ENCODE assay signal across 26 cellular contexts in the genomic region with DNA sequence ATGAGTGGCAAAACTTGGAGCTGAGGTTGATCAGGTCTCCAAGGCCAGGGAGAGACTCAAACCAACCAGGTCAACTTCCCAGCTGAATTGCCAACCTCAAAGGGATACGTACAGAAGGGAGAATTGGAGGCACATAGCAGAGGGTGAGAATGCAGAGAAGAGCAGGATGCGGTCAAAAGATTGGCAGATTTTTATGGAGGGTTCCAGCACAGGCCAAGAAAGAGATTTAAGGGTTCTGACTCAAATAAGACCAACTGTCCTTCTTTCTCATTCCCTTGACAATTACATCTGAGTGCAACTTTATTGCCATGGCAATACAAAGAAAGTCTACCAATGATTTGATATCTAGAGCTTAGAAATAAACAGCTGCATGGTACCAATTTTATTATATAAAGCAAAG. TPM values are rescaled to one million over a fixed set of nuclear protein-coding genes. Genes with fewer than 3 reads are reported as not detected.
"Had no signal": no experiment of that assay in that cellular context is flagged by ENCODE, and none has a peak within 500 bp of the region (broad histone marks: within the 10 kb centered on the region; RNA-seq: fewer than 3 reads in every experiment).

No MANE protein-coding gene starts in this region.

- ATAC-seq: activated CD4-positive, CD25-positive, alpha-beta regulatory T cell treated with anti-CD3 and anti-CD28 coated beads, Interleukin-2, amount 50 U/mL, for 24 hours; activated CD8-positive, alpha-beta T cell treated with anti-CD3 and anti-CD28 coated beads for 36 hours; activated T-cell treated with anti-CD3 and anti-CD28 coated beads, Interleukin-2, amount 50 U/mL, for 72 hours; SK-N-SH treated with all-trans-retinoic acid at 6 μM for 48 hours had no signal

- H3K9me3 ChIP-seq: Peyer's patch, SJSA1 had no signal

- H3K27me3 ChIP-seq: Peyer's patch, SJSA1 had no signal

- H3K36me3 ChIP-seq: Peyer's patch, SJSA1 had no signal

- DNase-seq: activated CD4-positive, alpha-beta T cell treated with anti-CD3 and anti-CD28 coated beads for 4 hours; activated CD8-positive, alpha-beta memory T cell treated with anti-CD3 and anti-CD28 coated beads, Interleukin-2, amount 50 U/mL, for 4 hours; activated CD8-positive, alpha-beta T cell treated with anti-CD3 and anti-CD28 coated beads for 36 hours; activated gamma-delta T cell treated with Interleukin-2 at 50 U/mL for 16 hours; activated naive CD4-positive, alpha-beta T cell treated with anti-CD3 and anti-CD28 coated beads, Interleukin-2, amount 10 ng/mL, durations not matched to agents 7 days and 5 days; activated naive CD8-positive, alpha-beta T cell treated with anti-CD3 and anti-CD28 coated beads for 36 hours; activated T-cell treated with anti-CD3 and anti-CD28 coated beads, Interleukin-2, amount 50 U/mL, for 72 hours; cerebellar nuclear complex; MM.1S; NCI-H1105; NCI-H1436; NCI-H1694 treated with DMSO at 0.1 percent for 48 hours; NCI-H2081; NCI-H226; NCI-H526; NCI-H82; Peyer's patch; SHP77; SW 1271 had no signal

- H3K27ac ChIP-seq: Peyer's patch, SJSA1 had no signal

- H3K4me1 ChIP-seq: Peyer's patch had no signal

- H3K4me3 ChIP-seq: Peyer's patch, SJSA1 had no signal

- FAIRE-seq: colon had no signal

RNA-seq across cellular contexts. Expression of gene GREM1, which starts 43.1 kb away (rescaled TPM):
- total RNA-seq: activated CD8-positive, alpha-beta T cell treated with anti-CD3 and anti-CD28 coated beads for 36 hours; activated naive CD8-positive, alpha-beta T cell treated with anti-CD3 and anti-CD28 coated beads for 36 hours; activated T-helper 2 cell treated with anti-CD3 and anti-CD28 coated beads, Interferon-gamma antibody, Interleukin-2, Interleukin-4, amounts not matched to agents 10 μg/mL and 5 μg/mL and 100 μg/mL, durations not matched to agents 14 hours and 24 hours and 36 hours; NCI-H460; T-helper 1 cell treated with Interleukin-12 subunit alpha and Interleukin-12 subunit beta and Interleukin-4 antibody, amounts not matched to agents 30 ng/mL and 1 ng/mL, for 36 hours had no signal
